8 cellular contexts compared by ENCODE assay signal in genomic region chr17:29291163-29291752, GRCh38. TPM values are rescaled to one million over a fixed set of nuclear protein-coding genes. Genes with fewer than 3 reads are reported as not detected.
A peak's percentile ranks its signal among the peaks of the same experiment; 100 is the strongest.
DNase-seq lines count a peak whose midpoint lies in the region; ATAC-seq, FAIRE-seq and TF ChIP-seq lines count a peak whose summit lies in the region.

No MANE protein-coding gene starts in this region.

- peaks cover 19% of the 10 kb centered on the region for H3K4me1 ChIP-seq in PC-3 (ENCODE audit: insufficient read depth, low read length)

- H3K9me3 ChIP-seq in PC-3 (ENCODE audit: low read length): no peaks in the 10 kb centered on the region

- peaks cover 57% of the 10 kb centered on the region for H4K20me1 ChIP-seq in PC-3 (ENCODE audit: low read length)

- FAIRE-seq in bronchial epithelial cell (lab: Jason Lieb, UNC): no peak

- no peaks in the 10 kb centered on the region for H3F3A ChIP-seq in PC-3 (ENCODE audit: low read length, unreplicated experiment)

- peaks cover 75% of the 10 kb centered on the region for H3K79me2 ChIP-seq in PC-3 (ENCODE audit: low read length)

- H2AFZ ChIP-seq in PC-3 (ENCODE audit: low read length): no peak overlapping the region

- peak; percentile 29 for DNase-seq in activated CD4-positive, CD25-positive, alpha-beta regulatory T cell treated with anti-CD3 and anti-CD28 coated beads, Interleukin-2, amount 50 U/mL, for 16 hours (ENCODE audit: low read depth, low spot score)
- DNase-seq in activated CD4-positive, CD25-positive, alpha-beta regulatory T cell (lab: John Stamatoyannopoulos, UW): no peak
- DNase-seq in Jurkat, Clone E6-1 (ENCODE audit: low read depth, low spot score): peak; percentile 66
- peak; percentile 75 for DNase-seq in PC-3
- DNase-seq in bronchial epithelial cell (ENCODE audit: low read depth): peak; percentile 78
- DNase-seq in left kidney (ENCODE audit: low read depth, low spot score): peak; percentile 89
- peak; percentile 97 for DNase-seq in superior temporal gyrus (ENCODE audit: extremely low spot score)

- CTCF ChIA-PET in PC-3 (lab: Charles Lee): interaction anchor here (0.6 to 1.0 kb wide), 2 partner anchors 40 to 142 kb away, joined by 3 to 4 read pairs; no protein-coding TSS in a partner anchor

- no peaks in the 10 kb centered on the region for H3K9me2 ChIP-seq in PC-3 (replicated peaks; ENCODE audit: low read length)

- peak overlapping the region; percentile 94 for H3K9ac ChIP-seq in PC-3 (ENCODE audit: low read length)

- peak overlapping the region; percentile 94 for H3K4me3 ChIP-seq in Jurkat, Clone E6-1 (ENCODE audit: low read length)
- H3K4me3 ChIP-seq in PC-3 (ENCODE audit: low read length): peak overlapping the region; percentile 93
- peak overlapping the region; percentile 98 for H3K4me3 ChIP-seq in bronchial epithelial cell (ENCODE audit: low read depth, low read length)

- H3K4me2 ChIP-seq in PC-3 (ENCODE audit: low read length): peak overlapping the region; percentile 82

- TF ChIP-seq CTCF in PC-3 (conservative IDR thresholded peaks at IDR 0.05; ENCODE audit: low read depth, low read length) (peak; percentile 64), bronchial epithelial cell (IDR thresholded peaks at IDR 0.05; ENCODE audit: insufficient read depth, low read length, severe bottlenecking) (peak; percentile 42)

- ATAC-seq in PC-3 (no peak), HG02938 (IDR thresholded peaks at IDR 0.05; ENCODE audit: unreplicated experiment) (no peak)

- BruUV-seq in PC-3 (replicated peaks; lab: Mats Ljungman, UMichigan): no TSS peak

- peaks cover 34% of the 10 kb centered on the region for H3K36me3 ChIP-seq in PC-3 (ENCODE audit: low read depth, low read length)
- H3K36me3 ChIP-seq in bronchial epithelial cell (ENCODE audit: control insufficient read depth, insufficient read depth, low read length): peaks cover 3% of the 10 kb centered on the region

- H3K27ac ChIP-seq in PC-3 (ENCODE audit: low read length): no peak overlapping the region

- H3K27me3 ChIP-seq in PC-3 (ENCODE audit: low read length): no peaks in the 10 kb centered on the region
- H3K27me3 ChIP-seq in bronchial epithelial cell (ENCODE audit: control insufficient read depth, insufficient read depth, low read length): no peaks in the 10 kb centered on the region

- intact Hi-C loops in PC-3 (cut with micrococcal nuclease): loop anchor here (2.0 to 5.0 kb wide), 2 partner anchors 72 to 144 kb away; no protein-coding TSS in a partner anchor

- POLR2A ChIA-PET in PC-3 (lab: Charles Lee; ENCODE audit: unreplicated experiment): no interaction called here

RNA-seq across cellular contexts. Expression of gene NUFIP2, which starts 2.7 kb away (rescaled TPM):
- 37.0 TPM for polyA plus RNA-seq in Jurkat, Clone E6-1 (2012; ENCODE audit: insufficient read depth, insufficient read length)
- 16.1 and 22.6 TPM in 2 replicates for total RNA-seq in PC-3 (2014; rRNA removed)
- 26.9 and 32.8 TPM in 2 replicates for total RNA-seq in bronchial epithelial cell

RNA-seq across cellular contexts. Expression of gene CRYBA1, which starts 44.6 kb away (rescaled TPM):
- not detected for polyA plus RNA-seq in Jurkat, Clone E6-1 (2012; ENCODE audit: insufficient read depth, insufficient read length)
- total RNA-seq in PC-3 (2014; rRNA removed) (not detected in 2 replicates), bronchial epithelial cell (not detected in 2 replicates)

Comparison
In these comparisons a context has a peak if more than half of its experiments do, and no peak if none do; other contexts are left out.
1. DNase-seq: peak in activated CD4-positive, CD25-positive, alpha-beta regulatory T cell treated with anti-CD3 and anti-CD28 coated beads, Interleukin-2, amount 50 U/mL, for 16 hours (single experiment), Jurkat, Clone E6-1 (single experiment), PC-3 (single experiment), bronchial epithelial cell (single experiment), left kidney (single experiment) and superior temporal gyrus (single experiment); none in activated CD4-positive, CD25-positive, alpha-beta regulatory T cell (0 of 4).
2. Peak in every context shown above with its lines, with median percentiles within 50 percentile points of each other: H3K4me3 ChIP-seq.